Comparison of ENCODE assay signal across 8 cellular contexts in the genomic region with DNA sequence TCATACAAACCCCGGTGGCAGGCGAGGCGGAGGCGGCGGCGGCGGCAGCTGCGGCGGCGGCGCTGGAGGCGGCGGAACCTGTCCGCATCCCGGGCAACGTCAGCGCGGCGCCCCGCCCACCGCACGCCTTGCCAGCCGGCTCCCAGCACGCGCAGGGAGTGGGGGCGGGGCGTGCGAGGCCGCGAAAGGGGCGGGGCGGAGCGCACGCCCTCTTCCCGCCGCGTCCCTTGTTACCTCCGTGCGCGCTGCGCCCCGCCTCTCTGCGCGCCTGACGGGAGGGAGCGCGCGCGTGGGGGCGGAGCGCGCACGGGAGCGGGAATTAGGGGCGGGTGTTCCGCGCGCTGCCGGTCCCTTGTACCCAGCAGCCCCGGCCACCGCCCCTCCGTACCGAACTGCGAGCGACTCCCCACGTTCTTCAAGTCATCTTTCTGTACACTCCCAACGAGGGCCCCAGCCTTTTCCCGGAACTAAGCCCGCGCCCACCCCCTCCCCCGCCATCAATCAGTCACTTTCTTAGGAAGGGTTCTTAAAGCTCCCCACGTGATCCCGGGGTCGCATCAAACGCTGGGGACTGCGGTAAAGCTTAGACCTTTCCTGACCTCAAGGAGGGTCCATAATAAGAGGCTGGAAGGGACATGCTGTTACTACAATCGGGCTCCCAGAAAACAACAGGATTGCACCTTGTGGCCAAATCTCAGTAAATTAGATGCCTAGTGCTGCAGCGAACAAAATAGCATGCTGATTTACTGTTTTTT. TPM values are rescaled to one million over a fixed set of nuclear protein-coding genes. Genes with fewer than 3 reads are reported as not detected.
DNase-seq lines count a peak whose midpoint lies in the region; ATAC-seq and TF ChIP-seq lines count a peak whose summit lies in the region.

A gene with protein sequence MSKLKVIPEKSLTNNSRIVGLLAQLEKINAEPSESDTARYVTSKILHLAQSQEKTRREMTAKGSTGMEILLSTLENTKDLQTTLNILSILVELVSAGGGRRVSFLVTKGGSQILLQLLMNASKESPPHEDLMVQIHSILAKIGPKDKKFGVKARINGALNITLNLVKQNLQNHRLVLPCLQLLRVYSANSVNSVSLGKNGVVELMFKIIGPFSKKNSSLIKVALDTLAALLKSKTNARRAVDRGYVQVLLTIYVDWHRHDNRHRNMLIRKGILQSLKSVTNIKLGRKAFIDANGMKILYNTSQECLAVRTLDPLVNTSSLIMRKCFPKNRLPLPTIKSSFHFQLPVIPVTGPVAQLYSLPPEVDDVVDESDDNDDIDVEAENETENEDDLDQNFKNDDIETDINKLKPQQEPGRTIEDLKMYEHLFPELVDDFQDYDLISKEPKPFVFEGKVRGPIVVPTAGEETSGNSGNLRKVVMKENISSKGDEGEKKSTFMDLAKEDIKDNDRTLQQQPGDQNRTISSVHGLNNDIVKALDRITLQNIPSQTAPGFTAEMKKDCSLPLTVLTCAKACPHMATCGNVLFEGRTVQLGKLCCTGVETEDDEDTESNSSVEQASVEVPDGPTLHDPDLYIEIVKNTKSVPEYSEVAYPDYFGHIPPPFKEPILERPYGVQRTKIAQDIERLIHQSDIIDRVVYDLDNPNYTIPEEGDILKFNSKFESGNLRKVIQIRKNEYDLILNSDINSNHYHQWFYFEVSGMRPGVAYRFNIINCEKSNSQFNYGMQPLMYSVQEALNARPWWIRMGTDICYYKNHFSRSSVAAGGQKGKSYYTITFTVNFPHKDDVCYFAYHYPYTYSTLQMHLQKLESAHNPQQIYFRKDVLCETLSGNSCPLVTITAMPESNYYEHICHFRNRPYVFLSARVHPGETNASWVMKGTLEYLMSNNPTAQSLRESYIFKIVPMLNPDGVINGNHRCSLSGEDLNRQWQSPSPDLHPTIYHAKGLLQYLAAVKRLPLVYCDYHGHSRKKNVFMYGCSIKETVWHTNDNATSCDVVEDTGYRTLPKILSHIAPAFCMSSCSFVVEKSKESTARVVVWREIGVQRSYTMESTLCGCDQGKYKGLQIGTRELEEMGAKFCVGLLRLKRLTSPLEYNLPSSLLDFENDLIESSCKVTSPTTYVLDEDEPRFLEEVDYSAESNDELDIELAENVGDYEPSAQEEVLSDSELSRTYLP (minus strand): TSS at position 80 of the 755 bp plus-strand sequence. CDS start 29,421 bp downstream, outside the sequence.

- intact Hi-C loops in breast epithelium (cut with DNase I; ENCODE audit: low total_unique reads): no loop called here

- no peaks in the 10 kb centered on the region for H4K20me1 ChIP-seq in smooth muscle cell (ENCODE audit: low read depth)

- H2AFZ ChIP-seq in ACC112 (ENCODE audit: low read length, unreplicated experiment) (peak within 1 kb of the TSS; percentile 96), smooth muscle cell (ENCODE audit: low read depth) (peak within 1 kb of the TSS; percentile 96)

- WGBS in smooth muscle cell (ENCODE audit: low lambda C conversion rate): 2% methylated on average over 33 of the region's 78 CpGs

- TF ChIP-seq CTCF in WERI-Rb-1 (IDR thresholded peaks at IDR 0.05; ENCODE audit: low read depth, low read length) (no peak), breast epithelium (IDR thresholded peaks at IDR 0.05) (peak in 2 of 3 donors; percentile 17 to 18), smooth muscle cell (IDR thresholded peaks at IDR 0.05; ENCODE audit: borderline replicate concordance, insufficient read depth, poor library complexity, severe bottlenecking) (no peak)

- H3K9me3 ChIP-seq in WERI-Rb-1 (ENCODE audit: severe bottlenecking) (no peaks in the 10 kb centered on the region), breast epithelium (no peaks in the 10 kb centered on the region), smooth muscle cell (replicated peaks; ENCODE audit: low read depth) (no peaks in the 10 kb centered on the region)

- peaks cover 28% of the 10 kb centered on the region for H3K27me3 ChIP-seq in ACC112 (ENCODE audit: insufficient read depth, low read length)
- H3K27me3 ChIP-seq in WERI-Rb-1 (ENCODE audit: insufficient read depth, low read depth, severe bottlenecking): no peaks in the 10 kb centered on the region
- H3K27me3 ChIP-seq in breast epithelium: no peaks in the 10 kb centered on the region
- H3K27me3 ChIP-seq in smooth muscle cell (ENCODE audit: low read depth): no peaks in the 10 kb centered on the region

- no peak for TF ChIP-seq POLR2A in breast epithelium (IDR thresholded peaks at IDR 0.05)

- H3K4me2 ChIP-seq in smooth muscle cell: peak within 1 kb of the TSS; percentile 92

- H3K4me3 ChIP-seq in ACC112 (ENCODE audit: low read depth, low read length): peak within 1 kb of the TSS; percentile 98
- peak within 1 kb of the TSS; percentile 75 for H3K4me3 ChIP-seq in WERI-Rb-1 (ENCODE audit: low read depth, low read length)
- peak within 1 kb of the TSS; percentile 86 to 94 (median 90) for H3K4me3 ChIP-seq in breast epithelium
- peak within 1 kb of the TSS; percentile 95 for H3K4me3 ChIP-seq in smooth muscle cell

- H3K79me2 ChIP-seq in ACC112 (ENCODE audit: control insufficient read depth, insufficient read depth, low read length, unreplicated experiment) (peaks cover 24% of the 10 kb centered on the region), smooth muscle cell (ENCODE audit: low read depth) (peaks cover 21% of the 10 kb centered on the region)

- peak; percentile 62 for ATAC-seq in GM18870 (IDR thresholded peaks at IDR 0.05; ENCODE audit: unreplicated experiment)
- ATAC-seq in HG03108 (IDR thresholded peaks at IDR 0.05; ENCODE audit: unreplicated experiment): peak; percentile 82

- H3K9ac ChIP-seq in smooth muscle cell (ENCODE audit: low read depth): peak within 1 kb of the TSS; percentile 84

- H3K4me1 ChIP-seq in ACC112 (ENCODE audit: control insufficient read depth, insufficient read depth, low read length, unreplicated experiment) (peaks cover 16% of the 10 kb centered on the region), breast epithelium (no peaks in the 10 kb centered on the region), smooth muscle cell (ENCODE audit: low read depth) (peaks cover 35% of the 10 kb centered on the region)

- peaks cover 8% of the 10 kb centered on the region for H3F3A ChIP-seq in smooth muscle cell (ENCODE audit: low read depth)

- DNase-seq in NCI-H2227 (lab: John Stamatoyannopoulos, UW; ENCODE audit: unreplicated experiment) (peak; percentile 96), WERI-Rb-1 (peak; percentile 94), breast epithelium (ENCODE audit: low spot score in 2 of 2) (peak; percentile 89 to 93), iPS-NIHi7 (ENCODE audit: extremely low spot score) (peak; percentile 94), smooth muscle cell (lab: John Stamatoyannopoulos, UW; ENCODE audit: unreplicated experiment) (peak; percentile 81)

- H3K36me3 ChIP-seq in ACC112 (ENCODE audit: insufficient read depth, low read length) (no peaks in the 10 kb centered on the region), WERI-Rb-1 (no peaks in the 10 kb centered on the region), breast epithelium (no peaks in the 10 kb centered on the region), smooth muscle cell (ENCODE audit: low read depth) (no peaks in the 10 kb centered on the region)

- H3K27ac ChIP-seq in ACC112 (ENCODE audit: low read depth, low read length) (peak within 1 kb of the TSS; percentile 82), WERI-Rb-1 (peak within 1 kb of the TSS; percentile 89), breast epithelium (peak within 1 kb of the TSS; percentile 87 to 89), smooth muscle cell (ENCODE audit: low read depth) (peak within 1 kb of the TSS; percentile 78)

RNA-seq across cellular contexts. Expression of the gene that starts here (rescaled TPM):
- total RNA-seq in breast epithelium (10 to 100 TPM; 20.0 to 25.0 (median 21.8) TPM), smooth muscle cell (7.0 and 8.2 TPM in 2 replicates)
- 1.8 and 4.6 TPM in 2 replicates for polyA plus RNA-seq in smooth muscle cell

Comparison
In these comparisons a context has a peak if more than half of its experiments do, and no peak if none do; other contexts are left out.
1. Peak in every context shown above with its lines: DNase-seq, ATAC-seq, H3K4me3 ChIP-seq and H3K27ac ChIP-seq.
2. CTCF ChIP-seq: peak in breast epithelium (2 of 3); none in WERI-Rb-1 (single experiment) and smooth muscle cell (single experiment).